Comparison of ENCODE assay signal across 17 cellular contexts in genomic region chr21:42373908-42374455, GRCh38. TPM values are rescaled to one million over a fixed set of nuclear protein-coding genes. Genes with fewer than 3 reads are reported as not detected.
"Had no signal": no experiment of that assay in that cellular context is flagged by ENCODE, and none has a peak within 500 bp of the region (broad histone marks: within the 10 kb centered on the region; RNA-seq: fewer than 3 reads in every experiment).

No MANE protein-coding gene starts in this region.

- H3K4me3 ChIP-seq: hepatocyte, neural progenitor cell had no signal

- H2AFZ ChIP-seq: hepatocyte, neural progenitor cell, parathyroid adenoma had no signal

- H3K4me2 ChIP-seq: hepatocyte, neural progenitor cell had no signal

- H3K27ac ChIP-seq: brain microvascular endothelial cell, hepatocyte, neural progenitor cell, parathyroid adenoma had no signal

- DNase-seq: amniotic stem cell, brain microvascular endothelial cell, cerebellar nuclear complex, dermis blood vessel endothelial cell, erythroblast, left ventricle myocardium superior, mesenchymal stem cell, retina, SHP77, trophoblast cell had no signal

- H3K36me3 Mint-ChIP-seq: neural progenitor cell had no signal

- H3K4me3 Mint-ChIP-seq: neural progenitor cell had no signal

- H3K79me2 ChIP-seq: hepatocyte, parathyroid adenoma had no signal

- H3K36me3 ChIP-seq: brain microvascular endothelial cell, neural progenitor cell had no signal

- H3K9ac ChIP-seq: neural progenitor cell, parathyroid adenoma had no signal

- H3K27me3 ChIP-seq: brain microvascular endothelial cell, hepatocyte, neural progenitor cell had no signal

- H3K4me1 ChIP-seq: parathyroid adenoma had no signal

RNA-seq across cellular contexts. Expression of gene TFF1, which starts 7.6 kb away (rescaled TPM):
- total RNA-seq: activated CD8-positive, alpha-beta memory T cell treated with anti-CD3 and anti-CD28 coated beads for 36 hours; dermis blood vessel endothelial cell; kidney epithelial cell; left ventricle myocardium superior; skeletal muscle tissue; subcutaneous adipose tissue had no signal

RNA-seq across cellular contexts. Expression of gene TMPRSS3, which starts 21.9 kb away (rescaled TPM):
- total RNA-seq: dermis blood vessel endothelial cell, left ventricle myocardium superior, skeletal muscle tissue had no signal

RNA-seq across cellular contexts. Expression of gene TFF2, which starts 23.2 kb away (rescaled TPM):
- total RNA-seq: activated CD8-positive, alpha-beta memory T cell treated with anti-CD3 and anti-CD28 coated beads for 36 hours; dermis blood vessel endothelial cell; kidney epithelial cell; left ventricle myocardium superior; skeletal muscle tissue; subcutaneous adipose tissue had no signal

RNA-seq across cellular contexts. Expression of gene UBASH3A, which starts 29.7 kb away (rescaled TPM):
- total RNA-seq: dermis blood vessel endothelial cell, hepatocyte, kidney epithelial cell, left ventricle myocardium superior had no signal
- polyA plus RNA-seq: hepatocyte had no signal

RNA-seq across cellular contexts. Expression of gene TFF3, which starts 58.8 kb away (rescaled TPM):
- total RNA-seq: activated CD8-positive, alpha-beta memory T cell treated with anti-CD3 and anti-CD28 coated beads for 36 hours had no signal
